23 cellular contexts compared by ENCODE assay signal in genomic region chr3:117122609-117123008, GRCh38.
DNase-seq lines count a peak whose midpoint lies in the region; ATAC-seq, FAIRE-seq and TF ChIP-seq lines count a peak whose summit lies in the region.
"Had no signal": no experiment of that assay in that cellular context is flagged by ENCODE, and none has a peak within 500 bp of the region (broad histone marks: within the 10 kb centered on the region; RNA-seq: fewer than 3 reads in every experiment).

No MANE protein-coding gene starts in this region.

- no peak for TF ChIP-seq POLR2A in A549 (IDR thresholded peaks at IDR 0.05; ENCODE audit: low read length)
- no peak for TF ChIP-seq POLR2A in IMR-90 (IDR thresholded peaks at IDR 0.05; ENCODE audit: low read depth, low read length)
- no peak for TF ChIP-seq POLR2A in K562 (conservative IDR thresholded peaks at IDR 0.05)

- TF ChIP-seq EP300 in A549 (IDR thresholded peaks at IDR 0.05), result no peak
- TF ChIP-seq EP300 in K562 (IDR thresholded peaks at IDR 0.05; ENCODE audit: low read length), result no peak

- TF ChIP-seq RAD21 in A549 (conservative IDR thresholded peaks at IDR 0.05 in 1 of 2, IDR thresholded peaks at IDR 0.05 in 1 of 2) (no peak), IMR-90 (IDR thresholded peaks at IDR 0.05; ENCODE audit: low read length) (no peak), K562 (CRISPR knock-in tag; conservative IDR thresholded peaks at IDR 0.05 in 1 of 2, IDR thresholded peaks at IDR 0.05 in 1 of 2) (no peak)

- CTCF ChIA-PET in A549 (lab: Yijun Ruan, JAX), result no interaction called here
- CTCF ChIA-PET in IMR-90 (lab: Yijun Ruan, JAX), result no interaction called here
- CTCF ChIA-PET in K562 (lab: Yijun Ruan, JAX; ENCODE audit: low intra/inter-chr PET ratio), result no interaction called here

- H3K79me2 ChIP-seq in K562 (ENCODE audit: control insufficient read depth, insufficient read depth, low read length), result no peaks in the 10 kb centered on the region

- H2BK15ac ChIP-seq in IMR-90 (ENCODE audit: low read depth, low read length), result no peak overlapping the region

- 10% methylated on average over 1 of the region's 1 CpG for WGBS in A549 (ENCODE audit: missing lambda C conversion rate)
- no CpG with 5 or more reads among the region's 1 CpG for WGBS in IMR-90 (ENCODE audit: extremely low coverage in 2 of 2, insufficient read length in 1 of 2), 2 experiments
- 0% methylated on average over 1 of the region's 1 CpG for WGBS in K562 (ENCODE audit: insufficient coverage, low coverage, missing lambda C conversion rate)

- H4K8ac ChIP-seq in IMR-90 (ENCODE audit: low read depth in 2 of 2, low read length in 2 of 2), result no peak overlapping the region

- H3K27ac ChIP-seq in A549, result no peak overlapping the region
- H3K27ac ChIP-seq in IMR-90 (ENCODE audit: insufficient read depth, low read length), result no peak overlapping the region
- H3K27ac ChIP-seq in SK-N-MC, result peak overlapping the region; percentile 81
- no peak overlapping the region for H3K27ac ChIP-seq in K562 (ENCODE audit: extremely low read depth, low read depth, low read length)
- H3K27ac ChIP-seq: BLaER1 treated with 17β-estradiol and CSF1 and Interleukin-3, amounts not matched to agents 10 nM and 100 nM; C4-2B had no signal

- no peak overlapping the region for H2AK9ac ChIP-seq in IMR-90 (replicated peaks; ENCODE audit: low read depth, low read length, poor library complexity)

- H3K4me2 ChIP-seq in A549 (no peak overlapping the region), IMR-90 (ENCODE audit: low read depth, low read length) (no peak overlapping the region), K562 (ENCODE audit: insufficient read depth, low read length) (no peak overlapping the region)
- H3K4me2 ChIP-seq: BLaER1 treated with 17β-estradiol and CSF1 and Interleukin-3, amounts not matched to agents 10 nM and 100 nM had no signal

- no peak overlapping the region for H3K56ac ChIP-seq in IMR-90 (ENCODE audit: extremely low read depth, insufficient read depth, low read length)

- no peak overlapping the region for H3K4ac ChIP-seq in IMR-90 (ENCODE audit: low read depth, low read length)

- no peak overlapping the region for H4K91ac ChIP-seq in IMR-90 (ENCODE audit: insufficient read depth, low read depth, low read length)

- H3K4me1 ChIP-seq in A549 (no peaks in the 10 kb centered on the region), IMR-90 (ENCODE audit: control insufficient read depth, insufficient read depth, low read length) (peaks cover 2% of the 10 kb centered on the region; the same call in 1 of the 2 replicates), K562 (replicated peaks in 1 of 2; ENCODE audit: control insufficient read depth in 2 of 2, insufficient read depth in 2 of 2, low read length in 2 of 2) (no peaks in the 10 kb centered on the region)
- H3K4me1 ChIP-seq: BLaER1 treated with 17β-estradiol and CSF1 and Interleukin-3, amounts not matched to agents 10 nM and 100 nM; Caco-2 had no signal

- POLR2A ChIA-PET in A549 (lab: Yijun Ruan, JAX), result no interaction called here
- POLR2A ChIA-PET in IMR-90 (lab: Charles Lee; ENCODE audit: unreplicated experiment), result no interaction called here
- POLR2A ChIA-PET in K562 (lab: Yijun Ruan, JAX), result no interaction called here

- in situ Hi-C loops in IMR-90 (cut with MboI; ENCODE audit: low sequenced_read_pairs), result no loop called here
- in situ Hi-C loops in K562 (cut with MboI), result no loop called here
- in situ Hi-C loops in KBM-7 (cut with MboI; ENCODE audit: low pct_unique_long_range_greater_than_20kb, low sequenced_read_pairs), result no loop called here

- H2BK5ac ChIP-seq in IMR-90 (ENCODE audit: low read depth, low read length, poor library complexity, severe bottlenecking), result no peak overlapping the region

- no peak overlapping the region for H3K23ac ChIP-seq in IMR-90 (ENCODE audit: low read depth, low read length)

- no peak overlapping the region for H2BK120ac ChIP-seq in IMR-90 (ENCODE audit: low read depth, low read length)

- TF ChIP-seq CTCF in A549 (IDR thresholded peaks at IDR 0.05) (no peak), IMR-90 (conservative IDR thresholded peaks at IDR 0.05; ENCODE audit: low read depth, low read length) (no peak), K562 (IDR thresholded peaks at IDR 0.05 in 2 of 3, conservative IDR thresholded peaks at IDR 0.05 in 1 of 3; ENCODE audit: insufficient read depth in 2 of 3, low read depth in 1 of 3, low read length in 3 of 3) (no peak)

- H3K9me1 ChIP-seq in IMR-90 (ENCODE audit: insufficient read depth, low read length) (no peaks in the 10 kb centered on the region), K562 (ENCODE audit: control insufficient read depth, insufficient read depth, low read length) (no peaks in the 10 kb centered on the region)

- intact Hi-C loops in IMR-90 (cut with micrococcal nuclease), result no loop called here
- intact Hi-C loops in K562 (cut with micrococcal nuclease), result no loop called here

- H3K27me3 ChIP-seq in IMR-90 (ENCODE audit: control insufficient read depth, insufficient read depth, low read length), result no peaks in the 10 kb centered on the region
- H3K27me3 ChIP-seq in K562 (ENCODE audit: control insufficient read depth in 2 of 2, insufficient read depth in 2 of 2, low read length in 2 of 2), result no peaks in the 10 kb centered on the region
- H3K27me3 ChIP-seq: BLaER1 treated with 17β-estradiol and CSF1 and Interleukin-3, amounts not matched to agents 10 nM and 100 nM had no signal

- no peaks in the 10 kb centered on the region for H3K36me3 ChIP-seq in IMR-90 (ENCODE audit: control insufficient read depth, insufficient read depth, low read length)
- H3K36me3 ChIP-seq in SK-N-MC (ENCODE audit: insufficient read depth, low read length), result no peaks in the 10 kb centered on the region
- no peaks in the 10 kb centered on the region for H3K36me3 ChIP-seq in K562 (ENCODE audit: control insufficient read depth, insufficient read depth, low read length)
- H3K36me3 ChIP-seq: BLaER1 treated with 17β-estradiol and CSF1 and Interleukin-3, amounts not matched to agents 10 nM and 100 nM had no signal

- no peaks in the 10 kb centered on the region for H4K20me1 ChIP-seq in IMR-90 (ENCODE audit: insufficient read depth, low read length)
- no peaks in the 10 kb centered on the region for H4K20me1 ChIP-seq in K562 (replicated peaks; ENCODE audit: control insufficient read depth, insufficient read depth, low read length)
- H4K20me1 ChIP-seq: BLaER1 treated with 17β-estradiol and CSF1 and Interleukin-3, amounts not matched to agents 10 nM and 100 nM had no signal

- no peak overlapping the region for H2AFZ ChIP-seq in IMR-90 (replicated peaks; ENCODE audit: low read length, poor library complexity)
- no peak overlapping the region for H2AFZ ChIP-seq in K562 (ENCODE audit: low read depth, low read length)

- no peak overlapping the region for H3K18ac ChIP-seq in IMR-90 (ENCODE audit: low read depth, low read length)

- H3K79me1 ChIP-seq in IMR-90 (ENCODE audit: low read depth in 1 of 2, low read length in 2 of 2), result no peaks in the 10 kb centered on the region

- DNase-seq in A549 (ENCODE audit: low read depth in 1 of 2, low spot score in 1 of 2), result no peak
- no peak for DNase-seq in IMR-90
- DNase-seq in SK-N-MC (ENCODE audit: low read depth, low spot score), result no peak
- DNase-seq in K562 (ENCODE audit: extremely low read depth in 1 of 4, low spot score in 3 of 4), result no peak
- DNase-seq in KBM-7, result no peak
- no peak for DNase-seq in GM19238 (ENCODE audit: insufficient read length, low spot score)
- DNase-seq: 8988T; AML-193; Caco-2; Calu3; CD4-positive, alpha-beta T cell; CD8-positive, alpha-beta T cell; DMS79 treated with DMSO at 0.1 percent for 48 hours; GDM1 had no signal

- H3K14ac ChIP-seq in IMR-90 (replicated peaks; ENCODE audit: low read depth, low read length), result no peak overlapping the region

- FAIRE-seq in A549 (lab: Jason Lieb, UNC) (no peak), K562 (lab: Jason Lieb, UNC) (no peak)
- FAIRE-seq: A204.1, D721Med, GM12878, GM12892, GM18507 had no signal

- no peak overlapping the region for H3K4me3 ChIP-seq in A549
- no peak overlapping the region for H3K4me3 ChIP-seq in IMR-90 (ENCODE audit: insufficient read depth, low read depth, low read length)
- H3K4me3 ChIP-seq in SK-N-MC, result peak overlapping the region; percentile 41; the same call in 1 of the 2 replicates
- H3K4me3 ChIP-seq in K562, result no peak overlapping the region
- H3K4me3 ChIP-seq: BLaER1 treated with 17β-estradiol and CSF1 and Interleukin-3, amounts not matched to agents 10 nM and 100 nM; GM12878 had no signal

- dilution Hi-C loops in IMR-90 (cut with HindIII; ENCODE audit: low sequenced_read_pairs, unreplicated experiment), result no loop called here

- no peak overlapping the region for H4K5ac ChIP-seq in IMR-90 (ENCODE audit: low read depth, low read length)

- H2AK5ac ChIP-seq in IMR-90 (ENCODE audit: low read depth, low read length), result no peak overlapping the region

- ATAC-seq in A549, result no peak
- no peak for ATAC-seq in IMR-90 (ENCODE audit: low read depth)
- no peak for ATAC-seq in K562
- no peak for ATAC-seq in GM21390 (IDR thresholded peaks at IDR 0.05; ENCODE audit: unreplicated experiment)
- ATAC-seq in GM21381 (IDR thresholded peaks at IDR 0.05; ENCODE audit: unreplicated experiment), result no peak
- ATAC-seq: CD8-positive, alpha-beta T cell; GM12878 had no signal

- no peaks in the 10 kb centered on the region for H3K9me3 ChIP-seq in A549
- H3K9me3 ChIP-seq in IMR-90 (ENCODE audit: control insufficient read depth, insufficient read depth, low read length), result no peaks in the 10 kb centered on the region
- H3K9me3 ChIP-seq in SK-N-MC (ENCODE audit: low read depth, low read length), result no peaks in the 10 kb centered on the region
- no peaks in the 10 kb centered on the region for H3K9me3 ChIP-seq in K562 (replicated peaks; ENCODE audit: control insufficient read depth, insufficient read depth, low read depth, low read length)
- H3K9me3 ChIP-seq: BLaER1 treated with 17β-estradiol and CSF1 and Interleukin-3, amounts not matched to agents 10 nM and 100 nM; Caco-2 had no signal

- H3K9ac ChIP-seq in IMR-90 (ENCODE audit: low read depth, low read length) (no peak overlapping the region), SK-N-MC (ENCODE audit: insufficient read length) (peak overlapping the region; percentile 30), K562 (ENCODE audit: insufficient read depth in 1 of 2, low read depth in 2 of 2, low read length in 2 of 2) (no peak overlapping the region)
- H3K9ac ChIP-seq: BLaER1 treated with 17β-estradiol and CSF1 and Interleukin-3, amounts not matched to agents 10 nM and 100 nM had no signal

- no peak overlapping the region for H2BK20ac ChIP-seq in IMR-90 (ENCODE audit: low read depth, low read length)

- BruUV-seq in IMR-90 (replicated peaks; lab: Mats Ljungman, UMichigan), result no TSS peak
- BruUV-seq in K562 (replicated peaks; lab: Mats Ljungman, UMichigan), result no TSS peak

TF ChIP-seq in A549, 52 proteins besides CTCF, POLR2A, EP300 and RAD21 (continues in another document):
- TF ChIP-seq MAFK (IDR thresholded peaks at IDR 0.05; ENCODE audit: partially characterized antibody) (peak; percentile 66), CEBPB (IDR thresholded peaks at IDR 0.05) (no peak)

TF ChIP-seq in IMR-90, 13 proteins besides CTCF, POLR2A, EP300 and RAD21:
- TF ChIP-seq CHD1 (IDR thresholded peaks at IDR 0.05; ENCODE audit: low read depth, low read length), result no peak
- TF ChIP-seq MAFK (IDR thresholded peaks at IDR 0.05; ENCODE audit: low read depth, low read length), result peak; percentile 82

TF ChIP-seq in K562, 482 proteins besides CTCF, POLR2A, EP300 and RAD21 (continues in another document):
- no peak for TF ChIP-seq FOS (IDR thresholded peaks at IDR 0.05; ENCODE audit: extremely low read depth, insufficient read length)

Comparison
In these comparisons a context has a peak if more than half of its experiments do, and no peak if none do; other contexts are left out.
1. Of the 35 proteins assayed by ChIP-seq in both K562 and A549: peak only in K562: none; only in A549: MAFK; in both: none; in neither: 34.